Comparison of ENCODE assay signal across 1 cellular context in the genomic region with DNA sequence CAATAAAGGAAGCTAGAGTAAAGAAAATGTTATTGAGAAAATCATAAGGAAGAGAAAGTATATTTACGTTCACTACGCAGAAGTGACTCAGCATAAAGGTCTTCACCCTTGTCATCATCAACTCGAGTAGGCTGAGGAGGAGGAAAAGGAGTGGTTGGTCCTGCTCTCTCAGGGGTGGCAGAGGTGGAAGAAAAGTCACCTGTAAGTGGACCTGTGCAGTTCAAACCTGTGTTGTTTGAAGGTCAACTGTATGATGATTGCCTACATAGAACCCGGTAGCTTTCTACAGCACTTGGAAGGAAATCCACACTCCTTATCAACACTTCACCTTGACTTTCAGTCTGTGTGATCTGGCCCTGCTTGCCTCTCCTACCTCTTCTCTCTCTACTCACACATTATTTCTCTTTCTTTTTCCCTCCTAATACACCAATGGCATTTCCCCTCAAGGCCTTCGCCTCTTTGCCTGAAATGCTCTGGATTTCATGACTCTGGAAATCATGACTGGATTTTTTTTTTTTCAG.
TF ChIP-seq lines count a peak whose summit lies in the region.

No MANE protein-coding gene starts in this region.

TF ChIP-seq in K562, 482 proteins besides CTCF, POLR2A, EP300 and RAD21 (continued from another document):
- TF ChIP-seq, protein P1, sequence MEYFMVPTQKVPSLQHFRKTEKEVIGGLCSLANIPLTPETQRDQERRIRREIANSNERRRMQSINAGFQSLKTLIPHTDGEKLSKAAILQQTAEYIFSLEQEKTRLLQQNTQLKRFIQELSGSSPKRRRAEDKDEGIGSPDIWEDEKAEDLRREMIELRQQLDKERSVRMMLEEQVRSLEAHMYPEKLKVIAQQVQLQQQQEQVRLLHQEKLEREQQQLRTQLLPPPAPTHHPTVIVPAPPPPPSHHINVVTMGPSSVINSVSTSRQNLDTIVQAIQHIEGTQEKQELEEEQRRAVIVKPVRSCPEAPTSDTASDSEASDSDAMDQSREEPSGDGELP (CRISPR knock-in tag; IDR thresholded peaks at IDR 0.05; ENCODE audit: borderline replicate concordance): no peak
- no peak for TF ChIP-seq SRF (CRISPR knock-in tag; IDR thresholded peaks at IDR 0.05)
- TF ChIP-seq, protein P2, sequence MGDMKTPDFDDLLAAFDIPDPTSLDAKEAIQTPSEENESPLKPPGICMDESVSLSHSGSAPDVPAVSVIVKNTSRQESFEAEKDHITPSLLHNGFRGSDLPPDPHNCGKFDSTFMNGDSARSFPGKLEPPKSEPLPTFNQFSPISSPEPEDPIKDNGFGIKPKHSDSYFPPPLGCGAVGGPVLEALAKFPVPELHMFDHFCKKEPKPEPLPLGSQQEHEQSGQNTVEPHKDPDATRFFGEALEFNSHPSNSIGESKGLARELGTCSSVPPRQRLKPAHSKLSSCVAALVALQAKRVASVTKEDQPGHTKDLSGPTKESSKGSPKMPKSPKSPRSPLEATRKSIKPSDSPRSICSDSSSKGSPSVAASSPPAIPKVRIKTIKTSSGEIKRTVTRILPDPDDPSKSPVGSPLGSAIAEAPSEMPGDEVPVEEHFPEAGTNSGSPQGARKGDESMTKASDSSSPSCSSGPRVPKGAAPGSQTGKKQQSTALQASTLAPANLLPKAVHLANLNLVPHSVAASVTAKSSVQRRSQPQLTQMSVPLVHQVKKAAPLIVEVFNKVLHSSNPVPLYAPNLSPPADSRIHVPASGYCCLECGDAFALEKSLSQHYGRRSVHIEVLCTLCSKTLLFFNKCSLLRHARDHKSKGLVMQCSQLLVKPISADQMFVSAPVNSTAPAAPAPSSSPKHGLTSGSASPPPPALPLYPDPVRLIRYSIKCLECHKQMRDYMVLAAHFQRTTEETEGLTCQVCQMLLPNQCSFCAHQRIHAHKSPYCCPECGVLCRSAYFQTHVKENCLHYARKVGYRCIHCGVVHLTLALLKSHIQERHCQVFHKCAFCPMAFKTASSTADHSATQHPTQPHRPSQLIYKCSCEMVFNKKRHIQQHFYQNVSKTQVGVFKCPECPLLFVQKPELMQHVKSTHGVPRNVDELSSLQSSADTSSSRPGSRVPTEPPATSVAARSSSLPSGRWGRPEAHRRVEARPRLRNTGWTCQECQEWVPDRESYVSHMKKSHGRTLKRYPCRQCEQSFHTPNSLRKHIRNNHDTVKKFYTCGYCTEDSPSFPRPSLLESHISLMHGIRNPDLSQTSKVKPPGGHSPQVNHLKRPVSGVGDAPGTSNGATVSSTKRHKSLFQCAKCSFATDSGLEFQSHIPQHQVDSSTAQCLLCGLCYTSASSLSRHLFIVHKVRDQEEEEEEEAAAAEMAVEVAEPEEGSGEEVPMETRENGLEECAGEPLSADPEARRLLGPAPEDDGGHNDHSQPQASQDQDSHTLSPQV (IDR thresholded peaks at IDR 0.05): peak; percentile 86; the same call in 1 of the 2 replicates
- TF ChIP-seq EP400 (IDR thresholded peaks at IDR 0.05): peak; percentile 59
- 0 out of 2 replicates have a peak, but pooled peaks have one; percentile 45 for TF ChIP-seq HLTF (IDR thresholded peaks at IDR 0.05)
- peak; percentile 58 for TF ChIP-seq TAF9B (IDR thresholded peaks at IDR 0.05; ENCODE audit: partially characterized antibody)
- peak in 1 of 2 experiments; percentile 42; a peak in 1 of 4 replicates for TF ChIP-seq KDM1A (IDR thresholded peaks at IDR 0.05)
- TF ChIP-seq, protein P3, sequence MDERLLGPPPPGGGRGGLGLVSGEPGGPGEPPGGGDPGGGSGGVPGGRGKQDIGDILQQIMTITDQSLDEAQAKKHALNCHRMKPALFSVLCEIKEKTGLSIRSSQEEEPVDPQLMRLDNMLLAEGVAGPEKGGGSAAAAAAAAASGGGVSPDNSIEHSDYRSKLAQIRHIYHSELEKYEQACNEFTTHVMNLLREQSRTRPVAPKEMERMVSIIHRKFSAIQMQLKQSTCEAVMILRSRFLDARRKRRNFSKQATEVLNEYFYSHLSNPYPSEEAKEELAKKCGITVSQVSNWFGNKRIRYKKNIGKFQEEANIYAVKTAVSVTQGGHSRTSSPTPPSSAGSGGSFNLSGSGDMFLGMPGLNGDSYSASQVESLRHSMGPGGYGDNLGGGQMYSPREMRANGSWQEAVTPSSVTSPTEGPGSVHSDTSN (CRISPR knock-in tag; IDR thresholded peaks at IDR 0.05; ENCODE audit: low read depth): no peak
- TF ChIP-seq, protein P3 (tag; conservative IDR thresholded peaks at IDR 0.05; ENCODE audit: low read depth): peak; percentile 13; the same call in 1 of the 2 replicates
- TF ChIP-seq L3MBTL2 (IDR thresholded peaks at IDR 0.05): peak; percentile 47; the same call in 1 of the 2 replicates
- TF ChIP-seq ATF7 (IDR thresholded peaks at IDR 0.05): peak; percentile 36; the same call in 1 of the 2 replicates
- no peak for TF ChIP-seq NR2C2 (CRISPR knock-in tag; IDR thresholded peaks at IDR 0.05)
- TF ChIP-seq NR2C2 (tag; IDR thresholded peaks at IDR 0.05): peak; percentile 77
- no peak for TF ChIP-seq NONO (IDR thresholded peaks at IDR 0.05; ENCODE audit: low read depth in 2 of 2, low read length in 1 of 2)
- peak; percentile 44; the same call in 1 of the 2 replicates for TF ChIP-seq MTA1 (IDR thresholded peaks at IDR 0.05; ENCODE audit: borderline replicate concordance)
TF ChIP-seq in K562: peak in this region for 77.
